ENCODE assay signal across 16 cellular contexts in the genomic region with DNA sequence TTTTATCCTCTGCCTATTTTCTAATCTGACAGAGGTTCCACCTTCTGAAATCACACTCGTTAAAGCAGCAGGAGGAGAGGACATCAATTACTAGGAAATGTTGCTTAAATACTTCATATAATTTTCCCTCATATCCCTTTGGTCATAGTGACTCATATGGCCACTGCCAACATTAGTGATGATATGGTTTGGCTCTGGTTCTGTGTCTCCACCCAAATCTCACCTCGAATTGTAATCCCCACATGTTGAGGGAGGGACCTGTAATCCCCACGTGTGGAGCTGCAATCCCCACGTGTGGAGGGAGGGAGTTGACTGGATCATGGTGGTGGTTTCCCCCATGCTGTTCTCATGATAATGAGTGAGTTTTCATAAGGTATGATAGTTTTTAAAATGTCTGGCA.
"Had no signal": no experiment of that assay in that cellular context is flagged by ENCODE, and none has a peak within 500 bp of the region (broad histone marks: within the 10 kb centered on the region; RNA-seq: fewer than 3 reads in every experiment).

No MANE protein-coding gene starts in this region.

- H3K9ac ChIP-seq: parathyroid adenoma had no signal

- H3K4me3 ChIP-seq: cardiac muscle cell, lower lobe of right lung, thyroid gland, uterus had no signal

- H3K4me1 ChIP-seq: lower lobe of right lung, parathyroid adenoma, thyroid gland, uterus had no signal

- H3K27me3 ChIP-seq: cardiac muscle cell, thyroid gland, uterus had no signal

- DNase-seq: activated CD4-positive, alpha-beta memory T cell treated with anti-CD3 and anti-CD28 coated beads for 36 hours; activated gamma-delta T cell; activated T-cell treated with anti-CD3 and anti-CD28 coated beads, Interleukin-2, amount 50 U/mL, for 4 hours; glutamatergic neuron; immature natural killer cell; left cardiac atrium; lower lobe of right lung; naive B cell; stimulated activated CD4-positive, alpha-beta T cell treated with anti-CD3 and anti-CD28 coated beads, Interleukin-15, amount 100 ng/mL, for 24 hours; stimulated activated CD4-positive, alpha-beta T cell treated with anti-CD3 and anti-CD28 coated beads, Interleukin-4, amount 100 ng/mL, for 24 hours; T-helper 9 cell; thyroid gland; uterus had no signal

- H3K36me3 ChIP-seq: cardiac muscle cell, lower lobe of right lung, thyroid gland, uterus had no signal

- H2AFZ ChIP-seq: parathyroid adenoma had no signal

- ATAC-seq: activated T-cell treated with anti-CD3 and anti-CD28 coated beads, Interleukin-2, amount 50 U/mL, for 4 hours; left cardiac atrium; lower lobe of right lung had no signal

- H3K27ac ChIP-seq: cardiac muscle cell, lower lobe of right lung, parathyroid adenoma, thyroid gland, uterus, VCaP had no signal

- H3K9me3 ChIP-seq: lower lobe of right lung, thyroid gland, uterus had no signal

- H3K79me2 ChIP-seq: parathyroid adenoma had no signal
